8 cellular contexts compared by ENCODE assay signal in the genomic region with DNA sequence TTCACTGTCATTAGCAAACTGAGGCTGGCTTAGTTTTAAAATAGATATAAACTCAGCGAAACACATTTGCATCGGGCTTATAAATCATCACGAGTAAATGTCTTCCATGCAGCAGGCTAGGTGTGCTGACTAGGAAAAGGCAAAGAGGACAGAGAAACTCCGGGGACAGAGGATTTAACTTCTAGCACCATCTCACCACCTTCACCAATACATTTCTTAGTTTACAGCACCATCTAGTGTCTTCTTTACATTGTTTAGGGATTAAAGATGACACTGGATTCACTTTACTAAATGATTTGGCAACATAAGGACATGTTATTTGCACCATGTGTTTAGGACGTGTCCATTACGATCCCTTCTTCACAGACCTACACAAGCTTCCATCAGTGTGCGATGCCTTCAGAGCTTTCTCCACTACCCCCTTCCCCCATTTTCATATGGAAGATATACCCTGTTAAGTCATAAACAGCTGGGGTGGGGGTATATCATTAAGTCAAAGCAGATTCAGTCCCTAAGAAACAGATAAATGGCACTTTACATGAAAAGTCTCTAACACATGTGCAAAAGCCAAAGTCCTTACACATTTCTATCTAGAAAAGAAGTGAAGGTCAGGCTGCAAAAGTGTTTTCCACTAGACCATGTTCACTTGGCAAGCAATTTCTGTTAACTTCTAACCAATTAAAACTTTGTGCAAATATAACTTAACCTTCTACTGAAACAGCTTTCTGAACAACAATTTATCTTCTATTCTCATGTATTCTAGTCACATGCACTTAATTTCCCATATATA.
DNase-seq lines count a peak whose midpoint lies in the region; ATAC-seq and TF ChIP-seq lines count a peak whose summit lies in the region.

No MANE protein-coding gene starts in this region.

- peak; percentile 82 for ATAC-seq in HCT116
- peak; percentile 94 for ATAC-seq in SK-N-SH treated with all-trans-retinoic acid at 6 μM for 48 hours

- H3K9me3 ChIP-seq in HCT116 (ENCODE audit: control insufficient read depth in 1 of 2, insufficient read depth in 1 of 2, low read depth in 1 of 2, low read length in 2 of 2) = no peaks in the 10 kb centered on the region

- H3K27me3 ChIP-seq in GM06990 (replicated peaks; ENCODE audit: control insufficient read depth, insufficient read depth, low read length) (no peaks in the 10 kb centered on the region; the same call in 1 of the 2 replicates), HCT116 (ENCODE audit: insufficient read depth, low read length) (no peaks in the 10 kb centered on the region)

- RAD21 ChIA-PET in HCT116 (lab: Charles Lee; ENCODE audit: low non-redundant PET in 1 of 2, low total read pairs in 2 of 2, uncharacterized antibody in 2 of 2, unreplicated experiment in 2 of 2) = no interaction called here

- no peak for TF ChIP-seq POLR2A in HCT116 (IDR thresholded peaks at IDR 0.05; ENCODE audit: borderline replicate concordance, extremely low read depth, insufficient read depth, insufficient read length)

- no peak overlapping the region for H3K27ac ChIP-seq in HCT116 (ENCODE audit: low read depth, low read length)

- no peaks in the 10 kb centered on the region for H3K4me1 ChIP-seq in HCT116 (ENCODE audit: control insufficient read depth in 1 of 2, insufficient read depth in 2 of 2, low read length in 2 of 2)

- H2AFZ ChIP-seq in HCT116 (ENCODE audit: low read depth, low read length, poor library complexity, severe bottlenecking) = no peak overlapping the region

- no peak overlapping the region for H3K4me3 ChIP-seq in GM06990 (replicated peaks; ENCODE audit: low read depth, low read length)
- no peak overlapping the region for H3K4me3 ChIP-seq in HCT116 (replicated peaks in 1 of 2; ENCODE audit: low read depth in 1 of 2, low read length in 2 of 2)
- no peak overlapping the region for H3K4me3 ChIP-seq in foreskin fibroblast (ENCODE audit: low read depth in 1 of 2, low read length in 2 of 2)

- no peaks in the 10 kb centered on the region for H3K79me2 ChIP-seq in HCT116 (ENCODE audit: insufficient read depth, low read length)

- POLR2A ChIA-PET in HCT116 (lab: Charles Lee) = no interaction called here

- CTCF ChIA-PET in HCT116 (lab: Charles Lee) = interaction anchor here (1.1 to 2.7 kb wide), 2 partner anchors 211 to 474 kb away, joined by 4 to 14 read pairs; no protein-coding TSS in a partner anchor

- H3K4me2 ChIP-seq in HCT116 (ENCODE audit: low read length) = no peak overlapping the region

- intact Hi-C loops in HCT116 (cut with micrococcal nuclease) = loop anchor here (1.0 to 5.0 kb wide), 3 partner anchors 211 to 587 kb away; no protein-coding TSS in a partner anchor

- BruUV-seq in HCT116 (replicated peaks; lab: Mats Ljungman, UMichigan) = no TSS peak

- no peak for DNase-seq in GM06990 (ENCODE audit: extremely low read depth, insufficient read length)
- peak; percentile 18 for DNase-seq in HCT116 (ENCODE audit: low read depth, low spot score)
- DNase-seq in NCI-H1092 treated with DMSO at 0.1 percent for 48 hours (lab: John Stamatoyannopoulos, UW) = peak; percentile 89
- peak; percentile 49 to 71 for DNase-seq in foreskin fibroblast
- peak; percentile 65 for DNase-seq in putamen (ENCODE audit: low spot score)
- no peak for DNase-seq in activated gamma-delta T cell (lab: John Stamatoyannopoulos, UW)
- DNase-seq in activated CD4-positive, CD25-positive, alpha-beta regulatory T cell (lab: John Stamatoyannopoulos, UW) = no peak

- H3K9ac ChIP-seq in HCT116 (ENCODE audit: low read length) = no peak overlapping the region

- TF ChIP-seq CTCF in GM06990 (IDR thresholded peaks at IDR 0.05; ENCODE audit: insufficient read depth, low read length, poor library complexity, severe bottlenecking) = peak; percentile 24
- TF ChIP-seq CTCF in HCT116 (IDR thresholded peaks at IDR 0.05 in 2 of 3, conservative IDR thresholded peaks at IDR 0.05 in 1 of 3; ENCODE audit: borderline replicate concordance in 1 of 3, insufficient read depth in 1 of 3, low read depth in 2 of 3, low read length in 2 of 3) = peak in 2 of 3 experiments; percentile 39 to 42; a peak in 2 of 6 replicates
- no peak for TF ChIP-seq CTCF in foreskin fibroblast (IDR thresholded peaks at IDR 0.05; ENCODE audit: low read depth, low read length)

- no peaks in the 10 kb centered on the region for H4K20me1 ChIP-seq in HCT116 (ENCODE audit: insufficient read depth)

- TF ChIP-seq RAD21 in HCT116 (IDR thresholded peaks at IDR 0.05; ENCODE audit: low read depth) = peak; percentile 75

- H3K36me3 ChIP-seq in GM06990 (ENCODE audit: control insufficient read depth, insufficient read depth, low read length) (no peaks in the 10 kb centered on the region), HCT116 (ENCODE audit: control insufficient read depth in 1 of 2, insufficient read depth in 2 of 2, low read length in 2 of 2) (no peaks in the 10 kb centered on the region)

- no peaks in the 10 kb centered on the region for H3K9me2 ChIP-seq in HCT116 (ENCODE audit: insufficient read depth)

TF ChIP-seq in HCT116, 20 proteins besides CTCF, POLR2A, EP300 and RAD21 (continues in another document):
- TF ChIP-seq EZH2 (IDR thresholded peaks at IDR 0.05) (no peak), SRF (IDR thresholded peaks at IDR 0.05; ENCODE audit: low read depth) (no peak), EGR1 (IDR thresholded peaks at IDR 0.05; ENCODE audit: low read depth) (no peak), POLR2AphosphoS5 (IDR thresholded peaks at IDR 0.05; ENCODE audit: low read depth, low read length) (no peak), TCF7L2 (IDR thresholded peaks at IDR 0.05; ENCODE audit: borderline replicate concordance, extremely low read depth, insufficient read depth, insufficient read length) (no peak), ZBTB33 (IDR thresholded peaks at IDR 0.05; ENCODE audit: extremely low read depth, insufficient replicate concordance, low read length) (no peak), YY1 (IDR thresholded peaks at IDR 0.05; ENCODE audit: extremely low read depth, insufficient replicate concordance, low read depth, low read length) (no peak), SIN3A (IDR thresholded peaks at IDR 0.05; ENCODE audit: low read depth) (no peak), EZH2phosphoT487 (IDR thresholded peaks at IDR 0.05; ENCODE audit: borderline replicate concordance) (no peak), JUND (IDR thresholded peaks at IDR 0.05) (no peak), CBX3 (IDR thresholded peaks at IDR 0.05; ENCODE audit: low read depth) (no peak)
- TF ChIP-seq, protein P1, sequence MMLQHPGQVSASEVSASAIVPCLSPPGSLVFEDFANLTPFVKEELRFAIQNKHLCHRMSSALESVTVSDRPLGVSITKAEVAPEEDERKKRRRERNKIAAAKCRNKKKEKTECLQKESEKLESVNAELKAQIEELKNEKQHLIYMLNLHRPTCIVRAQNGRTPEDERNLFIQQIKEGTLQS (IDR thresholded peaks at IDR 0.05) = no peak

TF ChIP-seq in SK-N-SH treated with all-trans-retinoic acid at 6 μM for 48 hours, 23 proteins besides CTCF, POLR2A, EP300 and RAD21:
- no peak for TF ChIP-seq RARB (CRISPR knock-in tag; IDR thresholded peaks at IDR 0.05)
- TF ChIP-seq CSDC2 (CRISPR knock-in tag; IDR thresholded peaks at IDR 0.05) = no peak
- no peak for TF ChIP-seq PATZ1 (CRISPR knock-in tag; IDR thresholded peaks at IDR 0.05; ENCODE audit: borderline replicate concordance)
- TF ChIP-seq, protein P2, sequence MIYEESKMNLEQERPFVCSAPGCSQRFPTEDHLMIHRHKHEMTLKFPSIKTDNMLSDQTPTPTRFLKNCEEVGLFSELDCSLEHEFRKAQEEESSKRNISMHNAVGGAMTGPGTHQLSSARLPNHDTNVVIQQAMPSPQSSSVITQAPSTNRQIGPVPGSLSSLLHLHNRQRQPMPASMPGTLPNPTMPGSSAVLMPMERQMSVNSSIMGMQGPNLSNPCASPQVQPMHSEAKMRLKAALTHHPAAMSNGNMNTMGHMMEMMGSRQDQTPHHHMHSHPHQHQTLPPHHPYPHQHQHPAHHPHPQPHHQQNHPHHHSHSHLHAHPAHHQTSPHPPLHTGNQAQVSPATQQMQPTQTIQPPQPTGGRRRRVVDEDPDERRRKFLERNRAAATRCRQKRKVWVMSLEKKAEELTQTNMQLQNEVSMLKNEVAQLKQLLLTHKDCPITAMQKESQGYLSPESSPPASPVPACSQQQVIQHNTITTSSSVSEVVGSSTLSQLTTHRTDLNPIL (CRISPR knock-in tag; IDR thresholded peaks at IDR 0.05; ENCODE audit: low read depth) = no peak
- no peak for TF ChIP-seq ZNF8 (CRISPR knock-in tag; IDR thresholded peaks at IDR 0.05)
- no peak for TF ChIP-seq OSR1 (CRISPR knock-in tag; IDR thresholded peaks at IDR 0.05)

Comparison
In these comparisons a context has a peak if more than half of its experiments do, and no peak if none do; other contexts are left out.
1. DNase-seq: peak in HCT116 (single experiment), NCI-H1092 treated with DMSO at 0.1 percent for 48 hours (single experiment), foreskin fibroblast (2 of 2) and putamen (single experiment); none in GM06990 (single experiment), activated gamma-delta T cell (single experiment) and activated CD4-positive, CD25-positive, alpha-beta regulatory T cell (0 of 4).